ENCODE assay signal across 14 cellular contexts in the genomic region with DNA sequence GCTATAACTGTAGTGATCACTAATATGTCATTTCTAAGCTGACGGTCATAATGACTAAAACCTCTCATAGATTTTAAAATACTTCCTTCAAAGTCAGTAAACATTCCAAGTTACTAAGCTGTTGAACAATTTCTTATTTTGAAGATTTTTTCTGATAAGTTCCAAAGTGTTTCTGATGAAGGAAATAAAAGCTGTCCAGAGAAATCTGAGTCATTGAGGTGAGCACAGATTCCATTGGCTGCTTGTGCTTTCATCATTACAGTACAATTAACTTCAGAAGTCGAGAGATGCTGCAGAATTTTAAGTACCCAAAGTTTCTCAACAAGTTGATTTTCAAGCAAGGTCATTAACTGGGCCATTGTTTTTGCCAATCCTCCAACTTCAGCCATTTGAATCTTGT. TPM values are rescaled to one million over a fixed set of nuclear protein-coding genes. Genes with fewer than 3 reads are reported as not detected.
A peak's percentile ranks its signal among the peaks of the same experiment; 100 is the strongest.
DNase-seq lines count a peak whose midpoint lies in the region; ATAC-seq and TF ChIP-seq lines count a peak whose summit lies in the region.
"Had no signal": no experiment of that assay in that cellular context is flagged by ENCODE, and none has a peak within 500 bp of the region (broad histone marks: within the 10 kb centered on the region; RNA-seq: fewer than 3 reads in every experiment).

No MANE protein-coding gene starts in this region.

- H3K27me3 ChIP-seq in HCT116 (ENCODE audit: insufficient read depth, low read length) = no peaks in the 10 kb centered on the region
- no peaks in the 10 kb centered on the region for H3K27me3 ChIP-seq in kidney epithelial cell (ENCODE audit: control insufficient read depth, insufficient read depth, low read length)

- RAD21 ChIA-PET in HCT116 (lab: Charles Lee; ENCODE audit: low non-redundant PET in 1 of 2, low total read pairs in 2 of 2, uncharacterized antibody in 2 of 2, unreplicated experiment in 2 of 2) = no interaction called here

- peaks cover 62% of the 10 kb centered on the region for H3K36me3 Mint-ChIP-seq in activated T-helper 2 cell treated with anti-CD3 and anti-CD28 coated beads, Interferon-gamma antibody, Interleukin-2, Interleukin-4, amounts not matched to agents 10 μg/mL and 5 μg/mL and 100 μg/mL, durations not matched to agents 14 hours and 24 hours and 36 hours (ENCODE audit: low read depth)

- H3K27ac Mint-ChIP-seq in activated T-helper 2 cell treated with anti-CD3 and anti-CD28 coated beads, Interferon-gamma antibody, Interleukin-2, Interleukin-4, amounts not matched to agents 10 μg/mL and 5 μg/mL and 100 μg/mL, durations not matched to agents 14 hours and 24 hours and 36 hours = peak overlapping the region; percentile 97
- H3K27ac Mint-ChIP-seq: endodermal cell had no signal

- no peaks in the 10 kb centered on the region for H3K27me3 Mint-ChIP-seq in activated T-helper 2 cell treated with anti-CD3 and anti-CD28 coated beads, Interferon-gamma antibody, Interleukin-2, Interleukin-4, amounts not matched to agents 10 μg/mL and 5 μg/mL and 100 μg/mL, durations not matched to agents 14 hours and 24 hours and 36 hours (ENCODE audit: low read depth)

- intact Hi-C loops in HCT116 (cut with micrococcal nuclease) = no loop called here
- intact Hi-C loops in activated T-helper 2 cell treated with anti-CD3 and anti-CD28 coated beads, Interferon-gamma antibody, Interleukin-2, Interleukin-4, amounts not matched to agents 10 μg/mL and 5 μg/mL and 100 μg/mL, durations not matched to agents 14 hours and 24 hours and 36 hours (cut with micrococcal nuclease) = loop anchor here (10.0 kb wide), 2 partner anchors 398 to 592 kb away; no protein-coding TSS in a partner anchor

- peaks cover 74% of the 10 kb centered on the region for H3K4me1 Mint-ChIP-seq in activated T-helper 2 cell treated with anti-CD3 and anti-CD28 coated beads, Interferon-gamma antibody, Interleukin-2, Interleukin-4, amounts not matched to agents 10 μg/mL and 5 μg/mL and 100 μg/mL, durations not matched to agents 14 hours and 24 hours and 36 hours (ENCODE audit: low read depth)

- BruUV-seq in HCT116 (replicated peaks; lab: Mats Ljungman, UMichigan) = no TSS peak

- no peaks in the 10 kb centered on the region for H3K79me2 ChIP-seq in HCT116 (ENCODE audit: insufficient read depth, low read length)

- no peak for TF ChIP-seq RAD21 in HCT116 (IDR thresholded peaks at IDR 0.05; ENCODE audit: low read depth)

- no peaks in the 10 kb centered on the region for H3K9me3 ChIP-seq in HCT116 (ENCODE audit: control insufficient read depth in 1 of 2, insufficient read depth in 1 of 2, low read depth in 1 of 2, low read length in 2 of 2)
- H3K9me3 ChIP-seq: thoracic aorta had no signal

- ATAC-seq in HCT116 = no peak
- ATAC-seq in HG02763 (IDR thresholded peaks at IDR 0.05; ENCODE audit: unreplicated experiment) = no peak
- no peak for ATAC-seq in GM19463 (IDR thresholded peaks at IDR 0.05; ENCODE audit: unreplicated experiment)

- H3K9ac ChIP-seq in HCT116 (ENCODE audit: low read length) = no peak overlapping the region

- peak overlapping the region; percentile 32; the same call in 1 of the 2 replicates for H3K4me2 ChIP-seq in HCT116 (ENCODE audit: low read length)

- POLR2A ChIA-PET in HCT116 (lab: Charles Lee) = no interaction called here

- TF ChIP-seq POLR2A in HCT116 (IDR thresholded peaks at IDR 0.05; ENCODE audit: borderline replicate concordance, extremely low read depth, insufficient read depth, insufficient read length) = no peak

- CTCF ChIA-PET in HCT116 (lab: Charles Lee) = no interaction called here

- peaks cover 0 to 20% of the 10 kb centered on the region in 2 experiments; a peak in 2 of 4 replicates for H3K4me1 ChIP-seq in HCT116 (ENCODE audit: control insufficient read depth in 1 of 2, insufficient read depth in 2 of 2, low read length in 2 of 2)

- H3K27ac ChIP-seq in HCT116 (ENCODE audit: low read depth, low read length) = peak overlapping the region; percentile 15; the same call in 1 of the 2 replicates
- H3K27ac ChIP-seq: thoracic aorta had no signal

- H3K4me3 ChIP-seq in AG10803 (ENCODE audit: low read length) (no peak overlapping the region), HCT116 (replicated peaks in 1 of 2; ENCODE audit: low read depth in 1 of 2, low read length in 2 of 2) (no peak overlapping the region), kidney epithelial cell (ENCODE audit: low read depth, low read length) (no peak overlapping the region)
- H3K4me3 ChIP-seq: thoracic aorta had no signal

- DNase-seq in AG10803 (ENCODE audit: low read depth) (peak; percentile 67), HCT116 (ENCODE audit: low read depth, low spot score) (no peak), kidney epithelial cell (ENCODE audit: low read depth) (peak; percentile 58), GOT3 (lab: John Stamatoyannopoulos, UW) (no peak), NCI-H524 (lab: John Stamatoyannopoulos, UW) (no peak)
- DNase-seq in activated T-helper 2 cell treated with anti-CD3 and anti-CD28 coated beads, Interferon-gamma antibody, Interleukin-2, Interleukin-4, amounts not matched to agents 10 μg/mL and 5 μg/mL and 100 μg/mL, durations not matched to agents 14 hours and 24 hours and 36 hours (ENCODE audit: low spot score) = no peak
- DNase-seq: endodermal cell; NCI-H69; stimulated activated CD4-positive, alpha-beta T cell treated with anti-CD3 and anti-CD28 coated beads, Interleukin-2, amount 100 ng/mL, for 24 hours had no signal

- TF ChIP-seq CTCF in AG10803 (conservative IDR thresholded peaks at IDR 0.05; ENCODE audit: low read length) = no peak
- no peak for TF ChIP-seq CTCF in HCT116 (IDR thresholded peaks at IDR 0.05 in 2 of 3, conservative IDR thresholded peaks at IDR 0.05 in 1 of 3; ENCODE audit: borderline replicate concordance in 1 of 3, insufficient read depth in 1 of 3, low read depth in 2 of 3, low read length in 2 of 3)
- TF ChIP-seq CTCF in kidney epithelial cell (IDR thresholded peaks at IDR 0.05; ENCODE audit: insufficient read depth, low read length, poor library complexity, severe bottlenecking) = no peak

- H3K9me2 ChIP-seq in HCT116 (ENCODE audit: insufficient read depth) = no peaks in the 10 kb centered on the region

- H2AFZ ChIP-seq in HCT116 (ENCODE audit: low read depth, low read length, poor library complexity, severe bottlenecking) = no peak overlapping the region

- H3K36me3 ChIP-seq in HCT116 (ENCODE audit: control insufficient read depth in 1 of 2, insufficient read depth in 2 of 2, low read length in 2 of 2) (no peaks in the 10 kb centered on the region), kidney epithelial cell (ENCODE audit: control insufficient read depth, insufficient read depth, low read length) (no peaks in the 10 kb centered on the region)
- H3K36me3 ChIP-seq: thoracic aorta had no signal

- no peaks in the 10 kb centered on the region for H3K9me3 Mint-ChIP-seq in activated T-helper 2 cell treated with anti-CD3 and anti-CD28 coated beads, Interferon-gamma antibody, Interleukin-2, Interleukin-4, amounts not matched to agents 10 μg/mL and 5 μg/mL and 100 μg/mL, durations not matched to agents 14 hours and 24 hours and 36 hours
- H3K9me3 Mint-ChIP-seq: endodermal cell had no signal

- H4K20me1 ChIP-seq in HCT116 (ENCODE audit: insufficient read depth) = no peaks in the 10 kb centered on the region

- H3K4me3 Mint-ChIP-seq in activated T-helper 2 cell treated with anti-CD3 and anti-CD28 coated beads, Interferon-gamma antibody, Interleukin-2, Interleukin-4, amounts not matched to agents 10 μg/mL and 5 μg/mL and 100 μg/mL, durations not matched to agents 14 hours and 24 hours and 36 hours (ENCODE audit: low read depth) = peak overlapping the region; percentile 14
- H3K4me3 Mint-ChIP-seq: endodermal cell had no signal

TF ChIP-seq in HCT116, 20 proteins besides CTCF, POLR2A, EP300 and RAD21 (continues in another document):
- no peak for TF ChIP-seq EGR1 (IDR thresholded peaks at IDR 0.05; ENCODE audit: low read depth)
- TF ChIP-seq MAX (IDR thresholded peaks at IDR 0.05) = no peak
- TF ChIP-seq, protein P1, sequence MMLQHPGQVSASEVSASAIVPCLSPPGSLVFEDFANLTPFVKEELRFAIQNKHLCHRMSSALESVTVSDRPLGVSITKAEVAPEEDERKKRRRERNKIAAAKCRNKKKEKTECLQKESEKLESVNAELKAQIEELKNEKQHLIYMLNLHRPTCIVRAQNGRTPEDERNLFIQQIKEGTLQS (IDR thresholded peaks at IDR 0.05) = no peak
- no peak for TF ChIP-seq SRF (IDR thresholded peaks at IDR 0.05; ENCODE audit: low read depth)
- no peak for TF ChIP-seq EZH2 (IDR thresholded peaks at IDR 0.05)
- TF ChIP-seq SP1 (IDR thresholded peaks at IDR 0.05; ENCODE audit: low read depth) = no peak
- TF ChIP-seq, protein P2, sequence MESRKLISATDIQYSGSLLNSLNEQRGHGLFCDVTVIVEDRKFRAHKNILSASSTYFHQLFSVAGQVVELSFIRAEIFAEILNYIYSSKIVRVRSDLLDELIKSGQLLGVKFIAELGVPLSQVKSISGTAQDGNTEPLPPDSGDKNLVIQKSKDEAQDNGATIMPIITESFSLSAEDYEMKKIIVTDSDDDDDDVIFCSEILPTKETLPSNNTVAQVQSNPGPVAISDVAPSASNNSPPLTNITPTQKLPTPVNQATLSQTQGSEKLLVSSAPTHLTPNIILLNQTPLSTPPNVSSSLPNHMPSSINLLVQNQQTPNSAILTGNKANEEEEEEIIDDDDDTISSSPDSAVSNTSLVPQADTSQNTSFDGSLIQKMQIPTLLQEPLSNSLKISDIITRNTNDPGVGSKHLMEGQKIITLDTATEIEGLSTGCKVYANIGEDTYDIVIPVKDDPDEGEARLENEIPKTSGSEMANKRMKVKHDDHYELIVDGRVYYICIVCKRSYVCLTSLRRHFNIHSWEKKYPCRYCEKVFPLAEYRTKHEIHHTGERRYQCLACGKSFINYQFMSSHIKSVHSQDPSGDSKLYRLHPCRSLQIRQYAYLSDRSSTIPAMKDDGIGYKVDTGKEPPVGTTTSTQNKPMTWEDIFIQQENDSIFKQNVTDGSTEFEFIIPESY (IDR thresholded peaks at IDR 0.05; ENCODE audit: extremely low read depth, insufficient replicate concordance, low read length) = no peak
- no peak for TF ChIP-seq ZFX (IDR thresholded peaks at IDR 0.05)

RNA-seq across cellular contexts. Expression of gene NLRC5, which starts 23.9 kb away (rescaled TPM):
- total RNA-seq in HCT116 (2021; ENCODE audit: unreplicated experiment) = 10.4 TPM
- polyA plus RNA-seq in HCT116 (2012) = 5.1 and 5.5 TPM in 2 replicates
- 166 and 169 TPM in 2 replicates for total RNA-seq in activated T-helper 2 cell treated with anti-CD3 and anti-CD28 coated beads, Interferon-gamma antibody, Interleukin-2, Interleukin-4, amounts not matched to agents 10 μg/mL and 5 μg/mL and 100 μg/mL, durations not matched to agents 14 hours and 24 hours and 36 hours
- total RNA-seq in kidney epithelial cell = 7.7 and 14.1 TPM in 2 replicates
- polyA plus RNA-seq: neural cell had no signal

RNA-seq across cellular contexts. Expression of gene CETP, which starts 51.5 kb away (rescaled TPM):
- total RNA-seq in HCT116 (2021; ENCODE audit: unreplicated experiment) (not detected), kidney epithelial cell (not detected in 2 replicates)
- 0.04 TPM in 1 of 2 replicates, not detected in the other for polyA plus RNA-seq in HCT116 (2012)
- not detected in 2 replicates for total RNA-seq in activated T-helper 2 cell treated with anti-CD3 and anti-CD28 coated beads, Interferon-gamma antibody, Interleukin-2, Interleukin-4, amounts not matched to agents 10 μg/mL and 5 μg/mL and 100 μg/mL, durations not matched to agents 14 hours and 24 hours and 36 hours
- total RNA-seq: endodermal cell, MCF 10A, thoracic aorta had no signal
- polyA plus RNA-seq: neural cell had no signal

Comparison
In these comparisons a context has a peak if more than half of its experiments do, and no peak if none do; other contexts are left out.
1. DNase-seq: peak in AG10803 (single experiment) and kidney epithelial cell (single experiment); none in HCT116 (single experiment), activated T-helper 2 cell treated with anti-CD3 and anti-CD28 coated beads, Interferon-gamma antibody, Interleukin-2, Interleukin-4, amounts not matched to agents 10 μg/mL and 5 μg/mL and 100 μg/mL, durations not matched to agents 14 hours and 24 hours and 36 hours (single experiment), GOT3 (single experiment) and NCI-H524 (0 of 2).
2. RNA of gene NLRC5, which starts 23.9 kb away (total RNA-seq): 166 to 169 TPM in activated T-helper 2 cell treated with anti-CD3 and anti-CD28 coated beads, Interferon-gamma antibody, Interleukin-2, Interleukin-4, amounts not matched to agents 10 μg/mL and 5 μg/mL and 100 μg/mL, durations not matched to agents 14 hours and 24 hours and 36 hours; 10.4 TPM in HCT116 (single experiment) and 7.7 to 14.1 TPM in kidney epithelial cell; every median in the first group is over 10 times any median in the second.